ENCODE assay signal across 1 cellular context in the genomic region with DNA sequence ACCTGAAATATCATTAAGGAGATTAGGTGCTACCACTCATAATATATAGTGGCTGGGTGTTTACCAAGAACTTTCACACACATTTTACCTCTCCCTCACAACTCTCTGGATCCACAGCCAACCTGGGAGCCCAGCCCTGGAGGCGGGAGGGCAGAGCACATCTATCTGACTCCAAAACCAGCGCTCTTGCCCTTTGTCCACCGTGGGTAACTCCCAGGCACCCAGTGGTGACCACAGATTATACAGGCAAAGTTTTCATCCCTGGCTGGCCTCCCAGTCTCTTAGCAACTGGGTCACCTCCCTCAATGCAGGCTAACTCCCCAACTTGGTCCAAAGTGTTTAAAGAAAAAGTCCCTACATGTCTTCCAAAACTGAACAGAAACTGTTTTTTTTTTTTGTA.
TF ChIP-seq lines count a peak whose summit lies in the region.

No MANE protein-coding gene starts in this region.

TF ChIP-seq in GM12878, 131 proteins besides CTCF, POLR2A, EP300 and RAD21:
- peak; percentile 48 for TF ChIP-seq IKZF1 (conservative IDR thresholded peaks at IDR 0.05)
- no peak for TF ChIP-seq USF1 (IDR thresholded peaks at IDR 0.05; ENCODE audit: borderline replicate concordance, extremely low read length, insufficient read depth, low read depth, low read length)
- TF ChIP-seq TCF3 (IDR thresholded peaks at IDR 0.05; ENCODE audit: borderline replicate concordance, insufficient read depth, low read depth, low read length): no peak
- no peak for TF ChIP-seq NFIC (IDR thresholded peaks at IDR 0.05; ENCODE audit: low read depth, low read length)
- no peak; the same call in 2 of the 3 replicates for TF ChIP-seq POU2F2 (IDR thresholded peaks at IDR 0.05; ENCODE audit: borderline replicate concordance, low read depth, low read length)
- TF ChIP-seq EZH2 (IDR thresholded peaks at IDR 0.05; ENCODE audit: borderline replicate concordance, control insufficient read depth, low read depth, low read length): no peak
